17 cellular contexts compared by ENCODE assay signal in genomic region chr5:115709585-115709984, GRCh38.
"Had no signal": no experiment of that assay in that cellular context is flagged by ENCODE, and none has a peak within 500 bp of the region (broad histone marks: within the 10 kb centered on the region; RNA-seq: fewer than 3 reads in every experiment).

No MANE protein-coding gene starts in this region.

- H3K4me1 ChIP-seq: heart left ventricle had no signal

- ATAC-seq: activated CD4-positive, CD25-positive, alpha-beta regulatory T cell treated with anti-CD3 and anti-CD28 coated beads, Interleukin-2, amount 50 U/mL, for 24 hours; activated naive CD8-positive, alpha-beta T cell treated with anti-CD3 and anti-CD28 coated beads, Interleukin-2, amount 50 U/mL, for 24 hours; heart left ventricle; left ventricle myocardium superior; mucosa of descending colon had no signal

- H3K4me2 ChIP-seq: SK-N-SH had no signal

- H3K27ac ChIP-seq: heart left ventricle, VCaP had no signal

- H3K9me3 ChIP-seq: mucosa of descending colon, SK-N-SH, tibial nerve had no signal

- H3K9ac ChIP-seq: SK-N-SH had no signal

- H3K27me3 ChIP-seq: heart left ventricle, tibial nerve had no signal

- DNase-seq: activated CD4-positive, alpha-beta memory T cell treated with anti-CD3 and anti-CD28 coated beads, Interleukin-2, amount 10 ng/mL, durations not matched to agents 7 days and 5 days; activated CD4-positive, alpha-beta T cell treated with anti-CD3 and anti-CD28 coated beads, Interleukin-2, amount 10 ng/mL, durations not matched to agents 24 days and 14 days; activated effector memory CD4-positive, alpha-beta T cell treated with anti-CD3 and anti-CD28 coated beads, Interleukin-2, amount 50 U/mL, for 16 hours; activated naive CD4-positive, alpha-beta T cell treated with anti-CD3 and anti-CD28 coated beads, Interleukin-2, amount 10 ng/mL, durations not matched to agents 7 days and 5 days; activated naive CD8-positive, alpha-beta T cell treated with anti-CD3 and anti-CD28 coated beads, Interleukin-2, amount 50 U/mL, for 24 hours; anterior cingulate cortex; effector CD4-positive, alpha-beta T cell; erythroblast; heart left ventricle; left ventricle myocardium superior; mucosa of descending colon; SK-N-SH; stimulated activated CD4-positive, alpha-beta T cell treated with anti-CD3 and anti-CD28 coated beads, Interleukin-12 subunit alpha, Interleukin-12 subunit beta, amount 100 ng/mL, for 4 hours; stimulated activated CD4-positive, alpha-beta T cell treated with anti-CD3 and anti-CD28 coated beads, Interleukin-1b, Interleukin-23, amount 100 ng/mL, for 48 hours had no signal

- H3K4me3 ChIP-seq: heart left ventricle, mucosa of descending colon, tibial nerve had no signal

- H3K36me3 ChIP-seq: heart left ventricle, tibial nerve had no signal
